1 cellular context compared by ENCODE assay signal in the genomic region with DNA sequence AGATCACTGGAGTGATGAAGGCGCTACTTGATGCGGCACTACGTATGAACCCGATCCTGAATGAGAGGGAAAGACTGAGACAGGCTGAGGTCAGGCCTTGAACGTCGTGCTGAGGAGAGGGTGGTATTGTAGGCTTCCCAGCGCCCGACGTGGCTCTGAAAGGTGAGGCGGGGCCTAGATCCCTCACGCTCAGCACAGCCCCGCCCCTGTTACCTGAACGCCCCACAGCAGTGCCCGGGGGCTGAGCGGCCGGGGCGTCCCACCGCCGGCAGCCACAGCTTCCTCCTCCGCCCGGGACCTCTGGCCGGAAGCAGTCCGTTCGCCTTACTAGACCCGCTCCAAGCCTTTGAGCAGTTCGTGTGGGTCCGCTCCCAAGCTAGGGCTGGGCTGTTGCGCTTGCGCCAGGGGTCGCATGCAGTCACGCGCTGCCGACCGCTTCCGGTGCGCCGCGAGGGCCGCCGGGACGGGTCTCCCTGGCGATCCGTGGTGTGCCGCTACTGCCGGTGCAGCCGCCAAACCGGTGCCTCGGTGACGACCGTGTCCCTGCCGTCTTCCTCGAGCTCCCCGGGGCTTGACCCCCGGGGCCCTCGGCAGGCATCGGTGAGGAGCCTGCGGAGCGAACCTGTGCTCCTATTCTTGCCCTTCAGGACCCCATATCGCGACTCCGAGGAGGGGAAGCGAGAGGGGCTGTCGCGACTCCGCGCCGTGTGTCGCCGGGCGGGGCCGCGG.
TF ChIP-seq lines count a peak whose summit lies in the region.

TSS of gene HMGXB3 (plus strand) at position 479 of the 729 bp plus-strand sequence. CDS start 4,114 bp downstream, outside the sequence.
TSS of gene TIGD6 (minus strand) at position 394 of the 729 bp plus-strand sequence. CDS start 4,306 bp downstream, outside the sequence.

TF ChIP-seq in HepG2, 621 proteins besides CTCF, POLR2A, EP300 and RAD21 (continued from another document and continues in another):
- TF ChIP-seq, protein P1, sequence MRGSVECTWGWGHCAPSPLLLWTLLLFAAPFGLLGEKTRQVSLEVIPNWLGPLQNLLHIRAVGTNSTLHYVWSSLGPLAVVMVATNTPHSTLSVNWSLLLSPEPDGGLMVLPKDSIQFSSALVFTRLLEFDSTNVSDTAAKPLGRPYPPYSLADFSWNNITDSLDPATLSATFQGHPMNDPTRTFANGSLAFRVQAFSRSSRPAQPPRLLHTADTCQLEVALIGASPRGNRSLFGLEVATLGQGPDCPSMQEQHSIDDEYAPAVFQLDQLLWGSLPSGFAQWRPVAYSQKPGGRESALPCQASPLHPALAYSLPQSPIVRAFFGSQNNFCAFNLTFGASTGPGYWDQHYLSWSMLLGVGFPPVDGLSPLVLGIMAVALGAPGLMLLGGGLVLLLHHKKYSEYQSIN (CRISPR knock-in tag; IDR thresholded peaks at IDR 0.05; ENCODE audit: borderline replicate concordance): no peak
- peak; percentile 87 for TF ChIP-seq USF2 (IDR thresholded peaks at IDR 0.05; ENCODE audit: low read depth, low read length)
- peak; percentile 96 for TF ChIP-seq USF2 (CRISPR knock-in tag; IDR thresholded peaks at IDR 0.05; ENCODE audit: borderline replicate concordance)
- peak; percentile 82; the same call in 1 of the 2 replicates for TF ChIP-seq ZNF234 (CRISPR knock-in tag; conservative IDR thresholded peaks at IDR 0.05)
- TF ChIP-seq, protein P2, sequence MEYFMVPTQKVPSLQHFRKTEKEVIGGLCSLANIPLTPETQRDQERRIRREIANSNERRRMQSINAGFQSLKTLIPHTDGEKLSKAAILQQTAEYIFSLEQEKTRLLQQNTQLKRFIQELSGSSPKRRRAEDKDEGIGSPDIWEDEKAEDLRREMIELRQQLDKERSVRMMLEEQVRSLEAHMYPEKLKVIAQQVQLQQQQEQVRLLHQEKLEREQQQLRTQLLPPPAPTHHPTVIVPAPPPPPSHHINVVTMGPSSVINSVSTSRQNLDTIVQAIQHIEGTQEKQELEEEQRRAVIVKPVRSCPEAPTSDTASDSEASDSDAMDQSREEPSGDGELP (IDR thresholded peaks at IDR 0.05; ENCODE audit: borderline replicate concordance, low read depth): peak; percentile 43; the same call in 1 of the 2 replicates
- peak; percentile 1 for TF ChIP-seq ZNF891 (CRISPR knock-in tag; IDR thresholded peaks at IDR 0.05)
- TF ChIP-seq ZEB1 (IDR thresholded peaks at IDR 0.05; ENCODE audit: insufficient replicate concordance, low read depth): peak; percentile 80
- TF ChIP-seq U2AF2 (IDR thresholded peaks at IDR 0.05; ENCODE audit: low read depth, low read length): 0 out of 2 replicates have a peak, but pooled peaks have one; percentile 74
- TF ChIP-seq ZNF562 (CRISPR knock-in tag; IDR thresholded peaks at IDR 0.05; ENCODE audit: borderline replicate concordance): no peak
- TF ChIP-seq, protein P3, sequence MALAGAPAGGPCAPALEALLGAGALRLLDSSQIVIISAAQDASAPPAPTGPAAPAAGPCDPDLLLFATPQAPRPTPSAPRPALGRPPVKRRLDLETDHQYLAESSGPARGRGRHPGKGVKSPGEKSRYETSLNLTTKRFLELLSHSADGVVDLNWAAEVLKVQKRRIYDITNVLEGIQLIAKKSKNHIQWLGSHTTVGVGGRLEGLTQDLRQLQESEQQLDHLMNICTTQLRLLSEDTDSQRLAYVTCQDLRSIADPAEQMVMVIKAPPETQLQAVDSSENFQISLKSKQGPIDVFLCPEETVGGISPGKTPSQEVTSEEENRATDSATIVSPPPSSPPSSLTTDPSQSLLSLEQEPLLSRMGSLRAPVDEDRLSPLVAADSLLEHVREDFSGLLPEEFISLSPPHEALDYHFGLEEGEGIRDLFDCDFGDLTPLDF (CRISPR knock-in tag; IDR thresholded peaks at IDR 0.05): no peak
- TF ChIP-seq RERE (CRISPR knock-in tag; IDR thresholded peaks at IDR 0.05; ENCODE audit: low read depth): 0 out of 2 replicates have a peak, but pooled peaks have one; percentile 48
- TF ChIP-seq, protein P4, sequence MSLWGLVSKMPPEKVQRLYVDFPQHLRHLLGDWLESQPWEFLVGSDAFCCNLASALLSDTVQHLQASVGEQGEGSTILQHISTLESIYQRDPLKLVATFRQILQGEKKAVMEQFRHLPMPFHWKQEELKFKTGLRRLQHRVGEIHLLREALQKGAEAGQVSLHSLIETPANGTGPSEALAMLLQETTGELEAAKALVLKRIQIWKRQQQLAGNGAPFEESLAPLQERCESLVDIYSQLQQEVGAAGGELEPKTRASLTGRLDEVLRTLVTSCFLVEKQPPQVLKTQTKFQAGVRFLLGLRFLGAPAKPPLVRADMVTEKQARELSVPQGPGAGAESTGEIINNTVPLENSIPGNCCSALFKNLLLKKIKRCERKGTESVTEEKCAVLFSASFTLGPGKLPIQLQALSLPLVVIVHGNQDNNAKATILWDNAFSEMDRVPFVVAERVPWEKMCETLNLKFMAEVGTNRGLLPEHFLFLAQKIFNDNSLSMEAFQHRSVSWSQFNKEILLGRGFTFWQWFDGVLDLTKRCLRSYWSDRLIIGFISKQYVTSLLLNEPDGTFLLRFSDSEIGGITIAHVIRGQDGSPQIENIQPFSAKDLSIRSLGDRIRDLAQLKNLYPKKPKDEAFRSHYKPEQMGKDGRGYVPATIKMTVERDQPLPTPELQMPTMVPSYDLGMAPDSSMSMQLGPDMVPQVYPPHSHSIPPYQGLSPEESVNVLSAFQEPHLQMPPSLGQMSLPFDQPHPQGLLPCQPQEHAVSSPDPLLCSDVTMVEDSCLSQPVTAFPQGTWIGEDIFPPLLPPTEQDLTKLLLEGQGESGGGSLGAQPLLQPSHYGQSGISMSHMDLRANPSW (CRISPR knock-in tag; IDR thresholded peaks at IDR 0.05; ENCODE audit: borderline replicate concordance): peak; percentile 63; the same call in 1 of the 2 replicates
- TF ChIP-seq SAFB2 (CRISPR knock-in tag; IDR thresholded peaks at IDR 0.05; ENCODE audit: borderline replicate concordance, low read depth): no peak; the same call in 1 of the 2 replicates
- TF ChIP-seq RFXAP (CRISPR knock-in tag; IDR thresholded peaks at IDR 0.05; ENCODE audit: borderline replicate concordance): peak; percentile 52; the same call in 1 of the 2 replicates
- TF ChIP-seq, protein P5, sequence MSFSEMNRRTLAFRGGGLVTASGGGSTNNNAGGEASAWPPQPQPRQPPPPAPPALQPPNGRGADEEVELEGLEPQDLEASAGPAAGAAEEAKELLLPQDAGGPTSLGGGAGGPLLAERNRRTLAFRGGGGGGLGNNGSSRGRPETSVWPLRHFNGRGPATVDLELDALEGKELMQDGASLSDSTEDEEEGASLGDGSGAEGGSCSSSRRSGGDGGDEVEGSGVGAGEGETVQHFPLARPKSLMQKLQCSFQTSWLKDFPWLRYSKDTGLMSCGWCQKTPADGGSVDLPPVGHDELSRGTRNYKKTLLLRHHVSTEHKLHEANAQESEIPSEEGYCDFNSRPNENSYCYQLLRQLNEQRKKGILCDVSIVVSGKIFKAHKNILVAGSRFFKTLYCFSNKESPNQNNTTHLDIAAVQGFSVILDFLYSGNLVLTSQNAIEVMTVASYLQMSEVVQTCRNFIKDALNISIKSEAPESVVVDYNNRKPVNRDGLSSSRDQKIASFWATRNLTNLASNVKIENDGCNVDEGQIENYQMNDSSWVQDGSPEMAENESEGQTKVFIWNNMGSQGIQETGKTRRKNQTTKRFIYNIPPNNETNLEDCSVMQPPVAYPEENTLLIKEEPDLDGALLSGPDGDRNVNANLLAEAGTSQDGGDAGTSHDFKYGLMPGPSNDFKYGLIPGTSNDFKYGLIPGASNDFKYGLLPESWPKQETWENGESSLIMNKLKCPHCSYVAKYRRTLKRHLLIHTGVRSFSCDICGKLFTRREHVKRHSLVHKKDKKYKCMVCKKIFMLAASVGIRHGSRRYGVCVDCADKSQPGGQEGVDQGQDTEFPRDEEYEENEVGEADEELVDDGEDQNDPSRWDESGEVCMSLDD (CRISPR knock-in tag; IDR thresholded peaks at IDR 0.05; ENCODE audit: borderline replicate concordance): no peak; the same call in 1 of the 2 replicates
- TF ChIP-seq ARID2 (CRISPR knock-in tag; IDR thresholded peaks at IDR 0.05; ENCODE audit: borderline replicate concordance): no peak; the same call in 1 of the 2 replicates
- peak; percentile 71; the same call in 1 of the 2 replicates for TF ChIP-seq RFXANK (CRISPR knock-in tag; IDR thresholded peaks at IDR 0.05)
- no peak for TF ChIP-seq FLYWCH1 (CRISPR knock-in tag; IDR thresholded peaks at IDR 0.05)
- TF ChIP-seq ZNF558 (CRISPR knock-in tag; IDR thresholded peaks at IDR 0.05; ENCODE audit: borderline replicate concordance): peak; percentile 42; the same call in 1 of the 2 replicates
- peak; percentile 97 for TF ChIP-seq CBFB (CRISPR knock-in tag; IDR thresholded peaks at IDR 0.05)
- TF ChIP-seq GTF2F1 (IDR thresholded peaks at IDR 0.05; ENCODE audit: low read length): peak; percentile 44
- TF ChIP-seq TEAD3 (CRISPR knock-in tag; optimal IDR thresholded peaks at IDR 0.05; ENCODE audit: borderline replicate concordance): peak; percentile 65
- no peak for TF ChIP-seq ZNF30 (CRISPR knock-in tag; IDR thresholded peaks at IDR 0.05)
- no peak for TF ChIP-seq ZNF10 (CRISPR knock-in tag; IDR thresholded peaks at IDR 0.05; ENCODE audit: borderline replicate concordance, low read depth)
- TF ChIP-seq ZNF430 (CRISPR knock-in tag; IDR thresholded peaks at IDR 0.05): peak; percentile 91; the same call in 1 of the 2 replicates
- TF ChIP-seq ZNF563 (CRISPR knock-in tag; IDR thresholded peaks at IDR 0.05): peak; percentile 94
- TF ChIP-seq ZNF788 (CRISPR knock-in tag; IDR thresholded peaks at IDR 0.05; ENCODE audit: borderline replicate concordance): peak; percentile 98
- TF ChIP-seq, protein P6, sequence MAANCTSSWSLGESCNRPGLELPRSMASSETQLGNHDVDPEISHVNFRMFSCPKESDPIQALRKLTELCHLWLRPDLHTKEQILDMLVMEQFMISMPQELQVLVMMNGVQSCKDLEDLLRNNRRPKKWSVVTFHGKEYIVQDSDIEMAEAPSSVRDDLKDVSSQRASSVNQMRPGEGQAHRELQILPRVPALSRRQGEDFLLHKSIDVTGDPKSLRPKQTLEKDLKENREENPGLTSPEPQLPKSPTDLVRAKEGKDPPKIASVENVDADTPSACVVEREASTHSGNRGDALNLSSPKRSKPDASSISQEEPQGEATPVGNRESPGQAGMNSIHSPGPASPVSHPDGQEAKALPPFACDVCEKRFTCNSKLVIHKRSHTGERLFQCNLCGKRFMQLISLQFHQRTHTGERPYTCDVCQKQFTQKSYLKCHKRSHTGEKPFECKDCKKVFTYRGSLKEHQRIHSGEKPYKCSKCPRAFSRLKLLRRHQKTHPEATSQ (CRISPR knock-in tag; IDR thresholded peaks at IDR 0.05; ENCODE audit: borderline replicate concordance): 0 out of 2 replicates have a peak, but pooled peaks have one; percentile 17
- TF ChIP-seq, protein P7, sequence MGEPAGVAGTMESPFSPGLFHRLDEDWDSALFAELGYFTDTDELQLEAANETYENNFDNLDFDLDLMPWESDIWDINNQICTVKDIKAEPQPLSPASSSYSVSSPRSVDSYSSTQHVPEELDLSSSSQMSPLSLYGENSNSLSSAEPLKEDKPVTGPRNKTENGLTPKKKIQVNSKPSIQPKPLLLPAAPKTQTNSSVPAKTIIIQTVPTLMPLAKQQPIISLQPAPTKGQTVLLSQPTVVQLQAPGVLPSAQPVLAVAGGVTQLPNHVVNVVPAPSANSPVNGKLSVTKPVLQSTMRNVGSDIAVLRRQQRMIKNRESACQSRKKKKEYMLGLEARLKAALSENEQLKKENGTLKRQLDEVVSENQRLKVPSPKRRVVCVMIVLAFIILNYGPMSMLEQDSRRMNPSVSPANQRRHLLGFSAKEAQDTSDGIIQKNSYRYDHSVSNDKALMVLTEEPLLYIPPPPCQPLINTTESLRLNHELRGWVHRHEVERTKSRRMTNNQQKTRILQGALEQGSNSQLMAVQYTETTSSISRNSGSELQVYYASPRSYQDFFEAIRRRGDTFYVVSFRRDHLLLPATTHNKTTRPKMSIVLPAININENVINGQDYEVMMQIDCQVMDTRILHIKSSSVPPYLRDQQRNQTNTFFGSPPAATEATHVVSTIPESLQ (CRISPR knock-in tag; conservative IDR thresholded peaks at IDR 0.05): no peak
- no peak for TF ChIP-seq ZNF3 (CRISPR knock-in tag; IDR thresholded peaks at IDR 0.05)
